8 cellular contexts compared by ENCODE assay signal in the genomic region with DNA sequence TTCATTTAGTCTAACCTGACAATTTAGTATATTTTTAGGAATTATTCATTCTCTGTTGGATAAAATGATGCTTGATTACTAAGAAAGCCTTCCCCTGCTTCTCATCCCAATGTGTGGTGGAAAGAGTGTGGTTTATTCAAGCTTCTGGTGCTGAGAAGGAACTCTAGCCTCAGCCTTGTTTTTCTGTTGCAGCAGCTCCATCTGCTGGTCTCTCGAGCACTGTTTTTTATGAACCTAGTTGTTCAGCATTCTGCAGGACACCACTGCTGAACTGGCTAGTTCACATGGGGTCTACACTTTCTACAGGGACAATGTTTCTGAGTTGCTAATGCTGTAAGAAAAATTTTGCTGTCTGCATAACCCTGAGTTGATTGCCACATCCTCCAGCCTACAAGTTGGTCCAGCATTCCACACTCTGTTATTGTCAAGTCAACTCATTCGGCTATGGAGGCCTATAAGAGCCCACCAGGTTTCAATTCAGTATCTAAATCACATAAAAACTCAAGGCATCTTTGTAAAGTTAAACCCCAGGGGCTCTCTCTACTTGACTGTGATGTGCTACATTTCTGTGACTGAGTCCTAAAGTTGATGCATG. TPM values are rescaled to one million over a fixed set of nuclear protein-coding genes. Genes with fewer than 3 reads are reported as not detected.
DNase-seq lines count a peak whose midpoint lies in the region; ATAC-seq and TF ChIP-seq lines count a peak whose summit lies in the region.

No MANE protein-coding gene starts in this region.

- H3K14ac ChIP-seq in H9 (ENCODE audit: insufficient read depth, low read length) = no peak overlapping the region

- H2BK120ac ChIP-seq in H9 (ENCODE audit: low read depth, low read length, poor library complexity, severe bottlenecking) = no peak overlapping the region

- H3K27me3 Mint-ChIP-seq in H9 (ENCODE audit: low read depth) = no peaks in the 10 kb centered on the region
- H3K27me3 Mint-ChIP-seq in activated CD4-positive, alpha-beta T cell treated with anti-CD3 and anti-CD28 coated beads, Interleukin-2, amount 10 ng/mL, durations not matched to agents 7 days and 5 days = peaks cover 3% of the 10 kb centered on the region
- H3K27me3 Mint-ChIP-seq in effector memory CD8-positive, alpha-beta T cell = peaks cover 4 to 21% of the 10 kb centered on the region in 2 donors

- H2BK12ac ChIP-seq in H9 (ENCODE audit: insufficient read length, low read depth, low read length) = no peak overlapping the region

- H3K9me3 ChIP-seq in H9 (ENCODE audit: control insufficient read depth, low read depth, low read length) = no peaks in the 10 kb centered on the region

- no peak overlapping the region for H2AFZ ChIP-seq in H9 (ENCODE audit: low read length)

- H3K27me3 ChIP-seq in H9 (ENCODE audit: insufficient read depth, low read length) = no peaks in the 10 kb centered on the region

- CTCF ChIA-PET in activated CD4-positive, alpha-beta T cell treated with anti-CD3 and anti-CD28 coated beads, Interleukin-2, amount 10 ng/mL, durations not matched to agents 7 days and 5 days (lab: Charles Lee) = interaction anchor here (0.7 to 2.7 kb wide), 4 partner anchors 12 to 226 kb away, joined by 3 to 15 read pairs (median 4); no protein-coding TSS in a partner anchor

- H2BK20ac ChIP-seq in H9 (ENCODE audit: low read depth, low read length, poor library complexity, severe bottlenecking) = no peak overlapping the region

- ATAC-seq in effector memory CD8-positive, alpha-beta T cell (replicated peaks) = peak; percentile 80
- ATAC-seq in stimulated activated naive CD8-positive, alpha-beta T cell treated with anti-CD3 and anti-CD28 coated beads, Interleukin-15, Interleukin-2, amounts not matched to agents 100 U/mL and 50 U/mL, for 24 hours = peak; percentile 84

- no peak overlapping the region for H4K5ac ChIP-seq in H9 (ENCODE audit: insufficient read length, low read depth, low read length)

- H3K23ac ChIP-seq in H9 (ENCODE audit: insufficient read length, low read depth, low read length) = no peak overlapping the region

- peaks cover 0 to 1% of the 10 kb centered on the region in 2 experiments; a peak in 2 of 5 replicates for H3K9me3 Mint-ChIP-seq in H9
- H3K9me3 Mint-ChIP-seq in activated CD4-positive, alpha-beta T cell treated with anti-CD3 and anti-CD28 coated beads, Interleukin-2, amount 10 ng/mL, durations not matched to agents 7 days and 5 days = no peaks in the 10 kb centered on the region
- H3K9me3 Mint-ChIP-seq in effector memory CD8-positive, alpha-beta T cell = no peaks in the 10 kb centered on the region

- TF ChIP-seq CTCF in H9 (conservative IDR thresholded peaks at IDR 0.05) = peak; percentile 75

- no peak overlapping the region for H3K4me3 Mint-ChIP-seq in H9
- no peak overlapping the region for H3K4me3 Mint-ChIP-seq in activated CD4-positive, alpha-beta T cell treated with anti-CD3 and anti-CD28 coated beads, Interleukin-2, amount 10 ng/mL, durations not matched to agents 7 days and 5 days
- no peak overlapping the region for H3K4me3 Mint-ChIP-seq in effector memory CD8-positive, alpha-beta T cell

- DNase-seq in DMS79 treated with DMSO at 0.1 percent for 48 hours (lab: John Stamatoyannopoulos, UW) (peak; percentile 26), DMS79 (lab: John Stamatoyannopoulos, UW) (no peak), H9 (peak; percentile 60), NCI-H146 treated with DMSO at 0.1 percent for 48 hours (lab: John Stamatoyannopoulos, UW; ENCODE audit: unreplicated experiment) (peak; percentile 23), midbrain (lab: John Stamatoyannopoulos, UW) (peak; percentile 82)
- DNase-seq in activated CD4-positive, alpha-beta T cell treated with anti-CD3 and anti-CD28 coated beads, Interleukin-2, amount 10 ng/mL, durations not matched to agents 7 days and 5 days = peak; percentile 71
- peak; percentile 42 to 63 (median 51) for DNase-seq in effector memory CD8-positive, alpha-beta T cell
- peak; percentile 63 for DNase-seq in stimulated activated naive CD8-positive, alpha-beta T cell treated with anti-CD3 and anti-CD28 coated beads, Interleukin-15, Interleukin-2, amounts not matched to agents 100 U/mL and 50 U/mL, for 24 hours

- H4K8ac ChIP-seq in H9 (replicated peaks; ENCODE audit: insufficient read length, low read depth, low read length) = no peak overlapping the region

- WGBS in H9 (ENCODE audit: extremely low coverage, insufficient read length, low lambda C conversion rate) = no CpG with 5 or more reads among the region's 2 CpGs

- POLR2A ChIA-PET in activated CD4-positive, alpha-beta T cell treated with anti-CD3 and anti-CD28 coated beads, Interleukin-2, amount 10 ng/mL, durations not matched to agents 7 days and 5 days (lab: Charles Lee) = no interaction called here

- no peaks in the 10 kb centered on the region for H3K23me2 ChIP-seq in H9 (ENCODE audit: insufficient read length, low read depth, low read length, poor library complexity, severe bottlenecking)

- no peak overlapping the region for H3K27ac Mint-ChIP-seq in H9
- no peak overlapping the region for H3K27ac Mint-ChIP-seq in activated CD4-positive, alpha-beta T cell treated with anti-CD3 and anti-CD28 coated beads, Interleukin-2, amount 10 ng/mL, durations not matched to agents 7 days and 5 days
- H3K27ac Mint-ChIP-seq in effector memory CD8-positive, alpha-beta T cell = no peak overlapping the region

- H2BK5ac ChIP-seq in H9 (ENCODE audit: insufficient read length, low read length) = no peak overlapping the region

- no peaks in the 10 kb centered on the region for H4K20me1 ChIP-seq in H9 (ENCODE audit: control insufficient read depth, insufficient read depth, insufficient read length)

- no peak overlapping the region for H3K27ac ChIP-seq in H9 (ENCODE audit: insufficient read length, low read depth, low read length)

- no peaks in the 10 kb centered on the region for H3K4me1 Mint-ChIP-seq in H9
- H3K4me1 Mint-ChIP-seq in activated CD4-positive, alpha-beta T cell treated with anti-CD3 and anti-CD28 coated beads, Interleukin-2, amount 10 ng/mL, durations not matched to agents 7 days and 5 days = peaks cover 4% of the 10 kb centered on the region
- peaks cover 0 to 13% of the 10 kb centered on the region in 2 donors for H3K4me1 Mint-ChIP-seq in effector memory CD8-positive, alpha-beta T cell (ENCODE audit: low read depth in 2 of 2)

- no peaks in the 10 kb centered on the region for H3K36me3 Mint-ChIP-seq in H9 (ENCODE audit: insufficient read depth in 1 of 3, low read depth in 3 of 3)
- no peaks in the 10 kb centered on the region for H3K36me3 Mint-ChIP-seq in activated CD4-positive, alpha-beta T cell treated with anti-CD3 and anti-CD28 coated beads, Interleukin-2, amount 10 ng/mL, durations not matched to agents 7 days and 5 days (ENCODE audit: low read depth)
- no peaks in the 10 kb centered on the region for H3K36me3 Mint-ChIP-seq in effector memory CD8-positive, alpha-beta T cell (ENCODE audit: insufficient read depth)

- H4K91ac ChIP-seq in H9 (ENCODE audit: insufficient read length, low read depth, low read length) = no peak overlapping the region

- H3K4me1 ChIP-seq in H9 (ENCODE audit: insufficient read depth, low read length) = no peaks in the 10 kb centered on the region

- no peak overlapping the region for H2AK5ac ChIP-seq in H9 (ENCODE audit: insufficient read length, low read length)

- H3K9ac ChIP-seq in H9 (ENCODE audit: extremely low read depth, insufficient read length, low read length) = no peak overlapping the region

- no peak overlapping the region for H3T11ph ChIP-seq in H9 (ENCODE audit: low read length)

- no peak overlapping the region for H3K4me2 ChIP-seq in H9 (ENCODE audit: insufficient read depth, insufficient read length, low read length)

- H3K4ac ChIP-seq in H9 (ENCODE audit: low read depth, low read length) = no peak overlapping the region

- no peaks in the 10 kb centered on the region for H3K79me1 ChIP-seq in H9 (ENCODE audit: insufficient read depth, low read depth, low read length, poor library complexity, severe bottlenecking)

- H3K56ac ChIP-seq in H9 (ENCODE audit: insufficient read length, low read depth, low read length) = no peak overlapping the region

- no peaks in the 10 kb centered on the region for H3K79me2 ChIP-seq in H9 (ENCODE audit: insufficient read depth, low read length)

- no peak overlapping the region for H3K18ac ChIP-seq in H9 (ENCODE audit: insufficient read length, low read depth, low read length)

- no peak overlapping the region for H2BK15ac ChIP-seq in H9 (ENCODE audit: low read depth, low read length)

RNA-seq across cellular contexts. Expression of a gene that starts 14.3 kb away (rescaled TPM):
- total RNA-seq in H9 (2021) = 0.26 and 0.33 TPM in 2 replicates
- total RNA-seq in activated CD4-positive, alpha-beta T cell treated with anti-CD3 and anti-CD28 coated beads, Interleukin-2, amount 10 ng/mL, durations not matched to agents 7 days and 5 days = not detected

RNA-seq across cellular contexts. Expression of a gene that starts 25.4 kb away (rescaled TPM):
- not detected in 2 replicates for total RNA-seq in H9 (2021)
- not detected for total RNA-seq in activated CD4-positive, alpha-beta T cell treated with anti-CD3 and anti-CD28 coated beads, Interleukin-2, amount 10 ng/mL, durations not matched to agents 7 days and 5 days

RNA-seq across cellular contexts. Expression of a gene that starts 42.0 kb away (rescaled TPM):
- total RNA-seq in H9 (2021) = 0.33 and 0.35 TPM in 2 replicates
- not detected for total RNA-seq in activated CD4-positive, alpha-beta T cell treated with anti-CD3 and anti-CD28 coated beads, Interleukin-2, amount 10 ng/mL, durations not matched to agents 7 days and 5 days
